ENCODE assay signal across 19 cellular contexts in genomic region chr21:46498335-46499050, GRCh38. TPM values are rescaled to one million over a fixed set of nuclear protein-coding genes. Genes with fewer than 3 reads are reported as not detected.
DNase-seq lines count a peak whose midpoint lies in the region; ATAC-seq and TF ChIP-seq lines count a peak whose summit lies in the region.
"Had no signal": no experiment of that assay in that cellular context is flagged by ENCODE, and none has a peak within 500 bp of the region (broad histone marks: within the 10 kb centered on the region; RNA-seq: fewer than 3 reads in every experiment).

No MANE protein-coding gene starts in this region.

- no peaks in the 10 kb centered on the region for H3K9me3 Mint-ChIP-seq in stimulated activated effector memory CD8-positive, alpha-beta T cell treated with anti-CD3 and anti-CD28 coated beads, Interleukin-12 subunit alpha, Interleukin-12 subunit beta, amount 100 ng/mL, for 72 hours

- TF ChIP-seq CTCF in RWPE2 (IDR thresholded peaks at IDR 0.05; ENCODE audit: poor library complexity, severe bottlenecking) = no peak

- peak; percentile 12 for DNase-seq in activated CD4-positive, alpha-beta T cell treated with anti-CD3 and anti-CD28 coated beads for 48 hours
- no peak for DNase-seq in activated CD4-positive, alpha-beta T cell treated with anti-CD3 and anti-CD28 coated beads for 1 hour
- DNase-seq in RWPE2 (ENCODE audit: low spot score) (no peak), NCI-H524 treated with DMSO at 0.1 percent for 48 hours (lab: John Stamatoyannopoulos, UW) (no peak)
- no peak for DNase-seq in stimulated activated effector memory CD8-positive, alpha-beta T cell treated with anti-CD3 and anti-CD28 coated beads, Interleukin-12 subunit alpha, Interleukin-12 subunit beta, amount 100 ng/mL, for 72 hours (ENCODE audit: low spot score in 2 of 2)
- DNase-seq: activated CD4-positive, alpha-beta T cell treated with anti-CD3 and anti-CD28 coated beads, Interleukin-2, amount 50 U/mL, for 1 hour; activated T-cell treated with anti-CD3 and anti-CD28 coated beads for 4 hours; effector CD8-positive, alpha-beta T cell; KBM-7; left ventricle myocardium superior; NCI-H1105 treated with DMSO at 0.1 percent for 48 hours; NCI-H2227 treated with DMSO at 0.1 percent for 48 hours; SHP77 had no signal

- peaks cover 75% of the 10 kb centered on the region for H3K36me3 Mint-ChIP-seq in stimulated activated effector memory CD8-positive, alpha-beta T cell treated with anti-CD3 and anti-CD28 coated beads, Interleukin-12 subunit alpha, Interleukin-12 subunit beta, amount 100 ng/mL, for 72 hours

- no peaks in the 10 kb centered on the region for H3K9me3 ChIP-seq in RWPE2 (ENCODE audit: severe bottlenecking)

- H3K4me3 ChIP-seq in RWPE2 (ENCODE audit: severe bottlenecking) = no peak overlapping the region
- H3K4me3 ChIP-seq: cardiac muscle cell, skin epidermis, tibial nerve had no signal

- peaks cover 82% of the 10 kb centered on the region for H3K36me3 ChIP-seq in RWPE2 (ENCODE audit: low read depth)

- H3K4me1 Mint-ChIP-seq in stimulated activated effector memory CD8-positive, alpha-beta T cell treated with anti-CD3 and anti-CD28 coated beads, Interleukin-12 subunit alpha, Interleukin-12 subunit beta, amount 100 ng/mL, for 72 hours = peaks cover 36% of the 10 kb centered on the region

- H3K27ac ChIP-seq in RWPE2 (ENCODE audit: poor library complexity, severe bottlenecking) = no peak overlapping the region
- H3K27ac ChIP-seq: cardiac muscle cell, skin epidermis, tibial nerve had no signal

- peaks cover 11% of the 10 kb centered on the region for H3K4me1 ChIP-seq in RWPE2 (ENCODE audit: insufficient read depth, poor library complexity, severe bottlenecking)

- ATAC-seq in RWPE2 (ENCODE audit: low read depth) = peak; percentile 60
- peak; percentile 28 for ATAC-seq in esophagus mucosa
- peak; percentile 57 for ATAC-seq in stimulated activated effector memory CD8-positive, alpha-beta T cell treated with anti-CD3 and anti-CD28 coated beads, Interleukin-12 subunit alpha, Interleukin-12 subunit beta, amount 100 ng/mL, for 72 hours
- ATAC-seq in HG03469 (IDR thresholded peaks at IDR 0.05; ENCODE audit: unreplicated experiment) = no peak
- no peak for ATAC-seq in GM18498 (IDR thresholded peaks at IDR 0.05; ENCODE audit: unreplicated experiment)
- ATAC-seq: left ventricle myocardium superior had no signal

- H3K27ac Mint-ChIP-seq in stimulated activated effector memory CD8-positive, alpha-beta T cell treated with anti-CD3 and anti-CD28 coated beads, Interleukin-12 subunit alpha, Interleukin-12 subunit beta, amount 100 ng/mL, for 72 hours = peak overlapping the region; percentile 20

- H3K27me3 ChIP-seq in RWPE2 (ENCODE audit: insufficient read depth, poor library complexity, severe bottlenecking) = no peaks in the 10 kb centered on the region
- H3K27me3 ChIP-seq: cardiac muscle cell, tibial nerve had no signal

- no peak overlapping the region for H3K4me3 Mint-ChIP-seq in stimulated activated effector memory CD8-positive, alpha-beta T cell treated with anti-CD3 and anti-CD28 coated beads, Interleukin-12 subunit alpha, Interleukin-12 subunit beta, amount 100 ng/mL, for 72 hours

RNA-seq across cellular contexts. Expression of gene DIP2A, which starts 39.8 kb away (rescaled TPM):
- 25.5 TPM for total RNA-seq in esophagus mucosa

Comparison
In these comparisons a context has a peak if more than half of its experiments do, and no peak if none do; other contexts are left out.
1. ATAC-seq: peak in RWPE2 (single experiment), esophagus mucosa (single experiment) and stimulated activated effector memory CD8-positive, alpha-beta T cell treated with anti-CD3 and anti-CD28 coated beads, Interleukin-12 subunit alpha, Interleukin-12 subunit beta, amount 100 ng/mL, for 72 hours (single experiment); none in HG03469 (single experiment) and GM18498 (single experiment).